In genomic region chr10:122198631-122199030, GRCh38 we compare ENCODE assay signal across 17 cellular contexts.
DNase-seq lines count a peak whose midpoint lies in the region; ATAC-seq and TF ChIP-seq lines count a peak whose summit lies in the region.
"Had no signal": no experiment of that assay in that cellular context is flagged by ENCODE, and none has a peak within 500 bp of the region (broad histone marks: within the 10 kb centered on the region; RNA-seq: fewer than 3 reads in every experiment).

No MANE protein-coding gene starts in this region.

- H3K14ac ChIP-seq in neuronal stem cell (ENCODE audit: low read length) = peak overlapping the region; percentile 42

- no peaks in the 10 kb centered on the region for H3K4me1 ChIP-seq in iPS-15b (ENCODE audit: control insufficient read depth, insufficient read depth, low read length)
- H3K4me1 ChIP-seq in neuronal stem cell (ENCODE audit: control insufficient read depth in 2 of 2, insufficient read depth in 1 of 2, low read depth in 1 of 2, low read length in 2 of 2) = peaks cover 0 to 23% of the 10 kb centered on the region in 2 donors
- H3K4me1 ChIP-seq in sigmoid colon = peaks cover 0 to 6% (median 0%) of the 10 kb centered on the region in 4 donors
- no peaks in the 10 kb centered on the region for H3K4me1 ChIP-seq in colonic mucosa
- H3K4me1 ChIP-seq in prostate gland (replicated peaks) = no peaks in the 10 kb centered on the region
- H3K4me1 ChIP-seq: Peyer's patch had no signal

- ATAC-seq in Right ventricle myocardium inferior = peak; percentile 59
- no peak for ATAC-seq in GM21526 (IDR thresholded peaks at IDR 0.05; ENCODE audit: low FRiP score, unreplicated experiment)

- no peak overlapping the region for H2AFZ ChIP-seq in neuronal stem cell (ENCODE audit: low read length)

- peaks cover 22% of the 10 kb centered on the region for H3K36me3 ChIP-seq in iPS-15b (ENCODE audit: control insufficient read depth, insufficient read depth, low read length)
- H3K36me3 ChIP-seq in neuronal stem cell (replicated peaks in 1 of 2; ENCODE audit: control insufficient read depth in 2 of 2, insufficient read depth in 2 of 2, low read length in 2 of 2) = peaks cover 19 to 73% of the 10 kb centered on the region in 2 donors
- H3K36me3 ChIP-seq in sigmoid colon = peaks cover 6 to 42% (median 17%) of the 10 kb centered on the region in 4 donors
- no peaks in the 10 kb centered on the region for H3K36me3 ChIP-seq in colonic mucosa
- peaks cover 0 to 6% of the 10 kb centered on the region in 2 donors for H3K36me3 ChIP-seq in prostate gland

- no peak for DNase-seq in Right ventricle myocardium inferior (ENCODE audit: missing footprints)
- no peak for DNase-seq in cardiac septum (ENCODE audit: low spot score)
- no peak for DNase-seq in neuronal stem cell (ENCODE audit: low spot score)
- no peak for DNase-seq in sigmoid colon
- DNase-seq in colonic mucosa = no peak
- no peak for DNase-seq in prostate gland (ENCODE audit: low spot score)
- DNase-seq: DMS 273 treated with DMSO at 0.1 percent for 48 hours, GOT3, Karpas-422, MM.1S, NCI-H187 treated with DMSO at 0.1 percent for 48 hours, Peyer's patch, SIG-M5 had no signal

- no peaks in the 10 kb centered on the region for H3K9me3 ChIP-seq in iPS-15b (ENCODE audit: control insufficient read depth, insufficient read depth, low read length)
- H3K9me3 ChIP-seq in neuronal stem cell (replicated peaks in 1 of 2; ENCODE audit: control insufficient read depth in 2 of 2, insufficient read depth in 1 of 2, low read depth in 1 of 2, low read length in 2 of 2) = peaks cover 6 to 8% of the 10 kb centered on the region in 2 donors
- no peaks in the 10 kb centered on the region for H3K9me3 ChIP-seq in sigmoid colon
- H3K9me3 ChIP-seq in colonic mucosa = no peaks in the 10 kb centered on the region
- no peaks in the 10 kb centered on the region for H3K9me3 ChIP-seq in prostate gland
- H3K9me3 ChIP-seq: Peyer's patch had no signal

- H3K23ac ChIP-seq in neuronal stem cell (ENCODE audit: low read depth, low read length, poor library complexity) = no peak overlapping the region

- H2BK12ac ChIP-seq in neuronal stem cell (ENCODE audit: low read length) = peak overlapping the region; percentile 93

- no peak overlapping the region for H4K8ac ChIP-seq in neuronal stem cell (ENCODE audit: low read depth, low read length)

- H3K9ac ChIP-seq in iPS-15b (ENCODE audit: low read depth, low read length) (peak overlapping the region; percentile 5), neuronal stem cell (ENCODE audit: low read depth, low read length, poor library complexity) (no peak overlapping the region), colonic mucosa (ENCODE audit: low read depth in 2 of 2, low read length in 2 of 2) (no peak overlapping the region)
- H3K9ac ChIP-seq: BLaER1 had no signal

- peaks cover 11% of the 10 kb centered on the region for H3K79me1 ChIP-seq in neuronal stem cell (ENCODE audit: low read depth, low read length)

- H2BK120ac ChIP-seq in neuronal stem cell (ENCODE audit: low read depth, low read length) = peak overlapping the region; percentile 47

- H3K27ac ChIP-seq in neuronal stem cell (replicated peaks; ENCODE audit: low read length) (peak overlapping the region; percentile 75), sigmoid colon (no peak overlapping the region), colonic mucosa (no peak overlapping the region), prostate gland (no peak overlapping the region)
- H3K27ac ChIP-seq: 22Rv1, Peyer's patch had no signal

- no peak for TF ChIP-seq POLR2A in sigmoid colon (IDR thresholded peaks at IDR 0.05)
- TF ChIP-seq POLR2A in prostate gland (IDR thresholded peaks at IDR 0.05) = no peak

- peak overlapping the region; percentile 73 for H2AK5ac ChIP-seq in neuronal stem cell (ENCODE audit: low read depth, low read length)

- no CpG with 5 or more reads among the region's 12 CpGs for WGBS in neuronal stem cell (ENCODE audit: extremely low coverage in 2 of 2, insufficient read length in 2 of 2, insufficient replicate concordance in 1 of 2), 2 donors
- WGBS in sigmoid colon, 2 donors = 95 to 97% methylated on average over 12 of the region's 12 CpGs
- 96% methylated on average over 12 of the region's 12 CpGs for WGBS in prostate gland

- intact Hi-C loops in Right ventricle myocardium inferior (cut with DNase I) = no loop called here
- intact Hi-C loops in cardiac septum (cut with DNase I) = no loop called here
- intact Hi-C loops in sigmoid colon (cut with DNase I) = no loop called here
- intact Hi-C loops in colonic mucosa (cut with DNase I) = no loop called here
- intact Hi-C loops in prostate gland (cut with DNase I) = no loop called here

- TF ChIP-seq CTCF in sigmoid colon (IDR thresholded peaks at IDR 0.05) = no peak
- TF ChIP-seq CTCF in colonic mucosa (IDR thresholded peaks at IDR 0.05) = no peak
- TF ChIP-seq CTCF in prostate gland (IDR thresholded peaks at IDR 0.05) = no peak

- H3K27me3 ChIP-seq in iPS-15b (ENCODE audit: control insufficient read depth, insufficient read depth, low read length) (no peaks in the 10 kb centered on the region), neuronal stem cell (ENCODE audit: control insufficient read depth in 3 of 3, insufficient read depth in 3 of 3, low read depth in 1 of 3, low read length in 3 of 3) (no peaks in the 10 kb centered on the region), sigmoid colon (no peaks in the 10 kb centered on the region), colonic mucosa (no peaks in the 10 kb centered on the region), prostate gland (replicated peaks; ENCODE audit: insufficient read depth) (no peaks in the 10 kb centered on the region)
- H3K27me3 ChIP-seq: BLaER1, Peyer's patch had no signal

- H2BK15ac ChIP-seq in neuronal stem cell (ENCODE audit: low read length) = peak overlapping the region; percentile 76

- H3K4me2 ChIP-seq in neuronal stem cell (ENCODE audit: insufficient read depth, low read length, poor library complexity, severe bottlenecking) = no peak overlapping the region
- H3K4me2 ChIP-seq: BLaER1 had no signal

- peak overlapping the region; percentile 88 for H2BK5ac ChIP-seq in neuronal stem cell (ENCODE audit: low read length)

- TF ChIP-seq EP300 in sigmoid colon (IDR thresholded peaks at IDR 0.05) = no peak

- H3K4me3 ChIP-seq in iPS-15b (ENCODE audit: low read depth, low read length) (no peak overlapping the region), neuronal stem cell (ENCODE audit: low read length in 2 of 2) (no peak overlapping the region), sigmoid colon (no peak overlapping the region), colonic mucosa (no peak overlapping the region), prostate gland (no peak overlapping the region)
- H3K4me3 ChIP-seq: BLaER1, Peyer's patch had no signal

- H3K18ac ChIP-seq in neuronal stem cell (ENCODE audit: low read length) = peak overlapping the region; percentile 87

- no peak overlapping the region for H3K4ac ChIP-seq in neuronal stem cell (ENCODE audit: low read length)

- H4K91ac ChIP-seq in neuronal stem cell (ENCODE audit: low read depth, low read length, poor library complexity) = no peak overlapping the region
